In the genomic region with DNA sequence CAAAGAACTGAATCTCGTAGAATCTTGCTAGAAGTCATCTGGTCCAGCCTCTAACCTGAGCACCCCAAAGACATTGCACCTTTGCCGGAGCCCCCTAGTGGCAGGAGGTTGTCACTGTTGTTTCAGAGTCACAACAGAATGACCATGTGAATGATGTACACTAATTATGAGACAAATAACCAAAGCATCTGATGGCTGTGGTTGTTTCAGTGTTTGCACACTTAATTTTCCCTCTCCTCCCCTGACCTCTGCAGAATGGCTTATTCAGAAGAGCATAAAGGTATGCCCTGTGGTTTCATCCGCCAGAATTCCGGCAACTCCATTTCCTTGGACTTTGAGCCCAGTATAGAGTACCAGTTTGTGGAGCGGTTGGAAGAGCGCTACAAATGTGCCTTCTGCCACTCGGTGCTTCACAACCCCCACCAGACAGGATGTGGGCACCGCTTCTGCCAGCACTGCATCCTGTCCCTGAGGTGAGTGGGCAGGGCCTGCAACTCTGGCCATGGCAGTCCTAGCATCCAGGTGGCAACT, we compare ENCODE assay signal across 9 cellular contexts. TPM values are rescaled to one million over a fixed set of nuclear protein-coding genes. Genes with fewer than 3 reads are reported as not detected.
A peak's percentile ranks its signal among the peaks of the same experiment; 100 is the strongest.
DNase-seq lines count a peak whose midpoint lies in the region; ATAC-seq and TF ChIP-seq lines count a peak whose summit lies in the region.
"Had no signal": no experiment of that assay in that cellular context is flagged by ENCODE, and none has a peak within 500 bp of the region (broad histone marks: within the 10 kb centered on the region; RNA-seq: fewer than 3 reads in every experiment).

No MANE protein-coding gene starts in this region.

- peak; percentile 86 for ATAC-seq in GM19035 (IDR thresholded peaks at IDR 0.05; ENCODE audit: unreplicated experiment)
- peak; percentile 87 for ATAC-seq in HG03159 (IDR thresholded peaks at IDR 0.05; ENCODE audit: unreplicated experiment)
- peak; percentile 38 for ATAC-seq in lung (ENCODE audit: insufficient read depth, low FRiP score)

- intact Hi-C loops in ascending aorta (cut with DNase I), result no loop called here

- H3K9me3 ChIP-seq in ascending aorta (no peaks in the 10 kb centered on the region), lung (ENCODE audit: control insufficient read depth in 2 of 2, insufficient read depth in 1 of 2, low read length in 1 of 2) (no peaks in the 10 kb centered on the region), thymus (ENCODE audit: control insufficient read depth) (peaks cover 1% of the 10 kb centered on the region)

- no peak overlapping the region for H3K4me3 ChIP-seq in ascending aorta
- no peak overlapping the region for H3K4me3 ChIP-seq in lung
- peak overlapping the region; percentile 12 for H3K4me3 ChIP-seq in thymus (ENCODE audit: low read length)
- H3K4me3 ChIP-seq: SK-N-MC had no signal

- TF ChIP-seq CTCF in ascending aorta (IDR thresholded peaks at IDR 0.05) (peak in 2 of 3 experiments; percentile 39 to 48), lung (IDR thresholded peaks at IDR 0.05; ENCODE audit: control extremely low read depth, extremely low read depth) (peak; percentile 41)

- peak; percentile 60 for DNase-seq in CD1c-positive myeloid dendritic cell (ENCODE audit: extremely low spot score)
- DNase-seq in SKM-1 treated with dmso at 0.1 percent for 144 hours (lab: John Stamatoyannopoulos, UW; ENCODE audit: unreplicated experiment), result peak; percentile 60
- no peak for DNase-seq in ascending aorta (ENCODE audit: low spot score in 2 of 2)
- peak; percentile 61 for DNase-seq in lung (ENCODE audit: low spot score)
- DNase-seq in NCI-H2107 treated with DMSO at 0.1 percent for 48 hours (lab: John Stamatoyannopoulos, UW; ENCODE audit: unreplicated experiment), result no peak

- H3K27me3 ChIP-seq in ascending aorta (no peaks in the 10 kb centered on the region), lung (ENCODE audit: control insufficient read depth, insufficient read depth) (no peaks in the 10 kb centered on the region), thymus (ENCODE audit: control insufficient read depth, insufficient read depth) (no peaks in the 10 kb centered on the region)

- H3K4me1 ChIP-seq in ascending aorta, result peaks cover 0 to 8% of the 10 kb centered on the region in 2 donors
- H3K4me1 ChIP-seq in lung (ENCODE audit: control insufficient read depth in 2 of 2, insufficient read depth in 2 of 2, low read length in 2 of 2), result peaks cover 0 to 2% of the 10 kb centered on the region in 2 donors
- H3K4me1 ChIP-seq in thymus (ENCODE audit: control insufficient read depth, insufficient read depth, low read length), result peaks cover 19% of the 10 kb centered on the region

- 50 to 66% methylated on average over 8 of the region's 8 CpGs for WGBS in lung, 2 donors
- 25% methylated on average over 8 of the region's 8 CpGs for whole genome bisulfite sequencing in thymus

- no peak overlapping the region for H3K27ac ChIP-seq in ascending aorta
- no peak overlapping the region for H3K27ac ChIP-seq in lung (ENCODE audit: low read depth in 1 of 2, low read length in 1 of 2)
- H3K27ac ChIP-seq in thymus (ENCODE audit: low read depth), result peak overlapping the region; percentile 91
- H3K27ac ChIP-seq: SK-N-MC had no signal

- H3K36me3 ChIP-seq in ascending aorta, result peaks cover 16 to 22% of the 10 kb centered on the region in 2 donors
- H3K36me3 ChIP-seq in lung (ENCODE audit: control insufficient read depth in 2 of 2, insufficient read depth in 2 of 2, low read length in 2 of 2), result peaks cover 0 to 7% of the 10 kb centered on the region in 2 donors
- H3K36me3 ChIP-seq in thymus (ENCODE audit: control insufficient read depth, insufficient read depth), result peaks cover 12% of the 10 kb centered on the region

RNA-seq across cellular contexts. Expression of gene TRAF5, which starts 26.4 kb away (rescaled TPM):
- total RNA-seq in ascending aorta (3.9 TPM), lung (10 to 100 TPM in 1 of 2 donors, 1 to 10 TPM in 1; 8.6 to 25.9 TPM)
- polyA plus RNA-seq in lung (1 to 10 TPM; 4.3 to 4.4 TPM), thymus (47.6 TPM)

Comparison
In these comparisons a context has a peak if more than half of its experiments do, and no peak if none do; other contexts are left out.
1. DNase-seq: peak in CD1c-positive myeloid dendritic cell (single experiment), SKM-1 treated with dmso at 0.1 percent for 144 hours (single experiment) and lung (single experiment); none in ascending aorta (0 of 2) and NCI-H2107 treated with DMSO at 0.1 percent for 48 hours (single experiment).
2. Peak in every context shown above with its lines, with median percentiles within 50 percentile points of each other: ATAC-seq.